Comparison of ENCODE assay signal across 1 cellular context in genomic region chr12:120121766-120122293, GRCh38.
TF ChIP-seq lines count a peak whose summit lies in the region.

No MANE protein-coding gene starts in this region.

TF ChIP-seq in HepG2, 621 proteins besides CTCF, POLR2A, EP300 and RAD21 (continued from another document and continues in another):
- peak; percentile 82 for TF ChIP-seq HNF4A (CRISPR knock-in tag; IDR thresholded peaks at IDR 0.05)
- 0 out of 2 replicates have a peak, but pooled peaks have one; percentile 16 for TF ChIP-seq REPIN1 (CRISPR knock-in tag; IDR thresholded peaks at IDR 0.05; ENCODE audit: borderline replicate concordance, low read depth)
- no peak for TF ChIP-seq MAFF (IDR thresholded peaks at IDR 0.05; ENCODE audit: low read depth, low read length)
- TF ChIP-seq FOXA1 (IDR thresholded peaks at IDR 0.05), result no peak
- peak; percentile 71 for TF ChIP-seq FOXA1 (CRISPR knock-in tag; IDR thresholded peaks at IDR 0.05)
- no peak for TF ChIP-seq ZBTB7A (CRISPR knock-in tag; IDR thresholded peaks at IDR 0.05)
- TF ChIP-seq MTF2 (CRISPR knock-in tag; IDR thresholded peaks at IDR 0.05; ENCODE audit: borderline replicate concordance), result no peak
- TF ChIP-seq POGZ (CRISPR knock-in tag; IDR thresholded peaks at IDR 0.05), result 0 out of 2 replicates have a peak, but pooled peaks have one; percentile 28
- no peak for TF ChIP-seq TEF (CRISPR knock-in tag; IDR thresholded peaks at IDR 0.05)
- TF ChIP-seq PRDM10 (CRISPR knock-in tag; IDR thresholded peaks at IDR 0.05; ENCODE audit: low read depth), result 0 out of 2 replicates have a peak, but pooled peaks have one; percentile 39
- no peak for TF ChIP-seq GABPA (IDR thresholded peaks at IDR 0.05; ENCODE audit: low read depth, low read length)
- TF ChIP-seq GABPA (CRISPR knock-in tag; IDR thresholded peaks at IDR 0.05; ENCODE audit: low read depth), result 0 out of 2 replicates have a peak, but pooled peaks have one; percentile 25
- no peak for TF ChIP-seq ZIK1 (CRISPR knock-in tag; IDR thresholded peaks at IDR 0.05; ENCODE audit: borderline replicate concordance, low read depth)
- TF ChIP-seq ASH2L (IDR thresholded peaks at IDR 0.05; ENCODE audit: insufficient read length, low read depth, low read length), result no peak
- TF ChIP-seq ZFAT (CRISPR knock-in tag; conservative IDR thresholded peaks at IDR 0.05), result no peak
- TF ChIP-seq SOX13 (IDR thresholded peaks at IDR 0.05), result peak; percentile 83
- TF ChIP-seq SOX13 (CRISPR knock-in tag; conservative IDR thresholded peaks at IDR 0.05 in 1 of 2, IDR thresholded peaks at IDR 0.05 in 1 of 2), result peak in 1 of 2 experiments; percentile 94; a peak in 2 of 4 replicates
- TF ChIP-seq ZBTB39 (CRISPR knock-in tag; IDR thresholded peaks at IDR 0.05), result no peak
- TF ChIP-seq ZNF543 (CRISPR knock-in tag; IDR thresholded peaks at IDR 0.05), result no peak
- TF ChIP-seq ZNF260 (CRISPR knock-in tag; IDR thresholded peaks at IDR 0.05; ENCODE audit: borderline replicate concordance, low read depth), result no peak
- no peak for TF ChIP-seq FOXM1 (CRISPR knock-in tag; IDR thresholded peaks at IDR 0.05)
- no peak for TF ChIP-seq NFAT5 (CRISPR knock-in tag; IDR thresholded peaks at IDR 0.05)
- peak; percentile 77 for TF ChIP-seq SAP130 (CRISPR knock-in tag; IDR thresholded peaks at IDR 0.05; ENCODE audit: low read depth)
- no peak for TF ChIP-seq U2AF1 (optimal IDR thresholded peaks at IDR 0.05; ENCODE audit: low read depth, low read length)
- TF ChIP-seq ZSCAN21 (CRISPR knock-in tag; IDR thresholded peaks at IDR 0.05; ENCODE audit: borderline replicate concordance), result no peak; the same call in 1 of the 2 replicates
- peak; percentile 97 for TF ChIP-seq SOX5 (CRISPR knock-in tag; IDR thresholded peaks at IDR 0.05; ENCODE audit: borderline replicate concordance)
- TF ChIP-seq POLR2AphosphoS2 (IDR thresholded peaks at IDR 0.05; ENCODE audit: low read depth, low read length), result no peak
- no peak for TF ChIP-seq CBX5 (CRISPR knock-in tag; IDR thresholded peaks at IDR 0.05; ENCODE audit: borderline replicate concordance)
- TF ChIP-seq ZBTB38 (CRISPR knock-in tag; IDR thresholded peaks at IDR 0.05), result no peak
- TF ChIP-seq ESRRA (CRISPR knock-in tag; IDR thresholded peaks at IDR 0.05; ENCODE audit: low read depth), result peak; percentile 53; the same call in 1 of the 2 replicates
- no peak for TF ChIP-seq EZH2 (conservative IDR thresholded peaks at IDR 0.05; ENCODE audit: low read depth, low read length)
- TF ChIP-seq ZNF407 (CRISPR knock-in tag; IDR thresholded peaks at IDR 0.05; ENCODE audit: not compliant biosample characterization), result no peak
- TF ChIP-seq SNAPC2 (CRISPR knock-in tag; IDR thresholded peaks at IDR 0.05), result no peak
- no peak for TF ChIP-seq KDM1A (CRISPR knock-in tag; IDR thresholded peaks at IDR 0.05)
- no peak for TF ChIP-seq MTA3 (CRISPR knock-in tag; IDR thresholded peaks at IDR 0.05)
- no peak for TF ChIP-seq ZNF891 (CRISPR knock-in tag; IDR thresholded peaks at IDR 0.05)
- no peak for TF ChIP-seq TBP (CRISPR knock-in tag; IDR thresholded peaks at IDR 0.05)
- peak; percentile 57; the same call in 1 of the 2 replicates for TF ChIP-seq CEBPG (CRISPR knock-in tag; IDR thresholded peaks at IDR 0.05)
- TF ChIP-seq GPN1 (CRISPR knock-in tag; IDR thresholded peaks at IDR 0.05; ENCODE audit: borderline replicate concordance), result no peak
- TF ChIP-seq ZMYM2 (CRISPR knock-in tag; IDR thresholded peaks at IDR 0.05), result no peak
- 0 out of 2 replicates have a peak, but pooled peaks have one; percentile 23 for TF ChIP-seq KLF12 (CRISPR knock-in tag; IDR thresholded peaks at IDR 0.05; ENCODE audit: borderline replicate concordance)
- no peak for TF ChIP-seq SNAPC5 (CRISPR knock-in tag; IDR thresholded peaks at IDR 0.05; ENCODE audit: borderline replicate concordance)
- no peak for TF ChIP-seq ZNF850 (CRISPR knock-in tag; conservative IDR thresholded peaks at IDR 0.05)
- no peak for TF ChIP-seq THAP8 (CRISPR knock-in tag; IDR thresholded peaks at IDR 0.05; ENCODE audit: borderline replicate concordance)
- TF ChIP-seq HDAC2 (CRISPR knock-in tag; IDR thresholded peaks at IDR 0.05), result peak; percentile 73
- no peak for TF ChIP-seq SRSF4 (IDR thresholded peaks at IDR 0.05; ENCODE audit: low read depth, low read length, poor library complexity, severe bottlenecking)
